ENCODE assay signal across 8 cellular contexts in the genomic region with DNA sequence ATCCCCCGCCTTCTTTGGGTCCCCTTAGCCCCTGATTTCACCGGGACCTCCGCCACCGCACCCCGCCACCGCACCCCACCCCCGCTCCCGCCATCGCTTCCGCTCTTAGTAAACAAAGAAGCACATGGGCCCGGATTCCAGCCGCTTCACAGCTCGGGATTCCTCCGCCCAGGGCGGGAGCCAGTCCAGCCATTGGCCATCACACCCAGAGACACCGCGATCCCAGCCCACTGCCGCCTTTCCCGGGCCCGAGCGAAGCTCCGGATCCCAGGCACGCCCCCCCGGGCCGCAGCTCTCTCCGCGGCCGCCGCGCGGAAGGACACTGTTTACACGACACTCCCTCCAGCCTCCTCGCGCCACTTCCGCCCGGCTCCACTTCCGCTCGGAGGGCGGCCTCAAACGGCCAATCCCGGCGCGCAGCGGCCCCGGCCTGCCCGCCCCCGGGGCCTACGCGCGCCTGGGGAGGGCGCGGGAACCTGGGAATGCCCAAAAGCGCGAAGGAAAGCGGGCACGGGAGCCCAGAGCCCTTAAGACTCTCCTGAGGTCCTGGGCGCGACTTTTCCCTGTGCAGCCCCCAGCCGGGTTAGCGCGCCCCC. TPM values are rescaled to one million over a fixed set of nuclear protein-coding genes. Genes with fewer than 3 reads are reported as not detected.
DNase-seq lines count a peak whose midpoint lies in the region; TF ChIP-seq lines count a peak whose summit lies in the region.

No MANE protein-coding gene starts in this region.

- H3K27me3 Mint-ChIP-seq in nephron (ENCODE audit: low read depth) = no peaks in the 10 kb centered on the region

- H3K36me3 Mint-ChIP-seq in nephron (ENCODE audit: low read depth) = peaks cover 55% of the 10 kb centered on the region

- peak overlapping the region; percentile 97 to 99 (median 98) for H3K27ac Mint-ChIP-seq in nephron

- peak overlapping the region; percentile 64 for H3K4me3 ChIP-seq in LNCaP clone FGC (ENCODE audit: low read depth, low read length)
- peak overlapping the region; percentile 73 for H3K4me3 ChIP-seq in fibroblast of the aortic adventitia (ENCODE audit: low read depth, low read length)

- DNase-seq in Daoy (ENCODE audit: low read depth) (peak; percentile 99), H4 (ENCODE audit: low spot score) (peak; percentile 95), LNCaP clone FGC (ENCODE audit: low read depth) (peak; percentile 97), RWPE1 (ENCODE audit: low spot score) (peak; percentile 93), fibroblast of the aortic adventitia (ENCODE audit: low read depth) (peak; percentile 97)
- peak; percentile 83 for DNase-seq in activated effector memory CD4-positive, alpha-beta T cell treated with Interleukin-2 at 50 U/mL for 16 hours
- peak; percentile 80 to 97 (median 95) for DNase-seq in stimulated activated naive CD4-positive, alpha-beta T cell (lab: John Stamatoyannopoulos, UW)

- peaks cover 25% of the 10 kb centered on the region for H3K4me1 Mint-ChIP-seq in nephron

- H3K4me3 Mint-ChIP-seq in nephron = peak overlapping the region; percentile 93 to 98 (median 95)

- TF ChIP-seq CTCF in LNCaP clone FGC (IDR thresholded peaks at IDR 0.05; ENCODE audit: control insufficient read depth, extremely low read depth, insufficient read depth) (no peak), RWPE1 (conservative IDR thresholded peaks at IDR 0.05; ENCODE audit: low read depth) (no peak), fibroblast of the aortic adventitia (IDR thresholded peaks at IDR 0.05; ENCODE audit: insufficient read depth, low read length) (no peak), nephron (IDR thresholded peaks at IDR 0.05; ENCODE audit: unreplicated experiment in 3 of 3) (no peak)

- H3K9me3 Mint-ChIP-seq in nephron = no peaks in the 10 kb centered on the region

- POLR2A ChIA-PET in RWPE1 (lab: Yijun Ruan, JAX; ENCODE audit: low non-redundant PET) = interaction anchor here (0.6 to 1.5 kb wide), 6 partner anchors 10 to 181 kb away, joined by 3 to 8 read pairs (median 4); a partner anchor contains a TSS

- CTCF ChIA-PET in RWPE1 (lab: Yijun Ruan, JAX) = interaction anchor here (0.6 kb wide), 1 partner anchor 32 kb away, joined by 4 read pairs; no protein-coding TSS in a partner anchor

- H3K27ac ChIP-seq in RWPE1 = peak overlapping the region; percentile 98

RNA-seq across cellular contexts. Expression of a gene that starts 0.7 kb away (rescaled TPM):
- total RNA-seq in Daoy (2014; rRNA removed; shearing (Covaris generic)) = 469 and 539 TPM in 2 replicates
- 258 and 299 TPM in 2 replicates for total RNA-seq in H4 (2014; rRNA removed; shearing (Covaris generic))
- 13.1 and 97.7 TPM in 2 replicates for total RNA-seq in fibroblast of the aortic adventitia (ENCODE audit: low replicate concordance)

RNA-seq across cellular contexts. Expression of a gene that starts 0.9 kb away (rescaled TPM):
- total RNA-seq in Daoy (2014; rRNA removed; shearing (Covaris generic)) = 68.9 and 80.6 TPM in 2 replicates
- total RNA-seq in H4 (2014; rRNA removed; shearing (Covaris generic)) = 20.0 and 29.6 TPM in 2 replicates
- total RNA-seq in fibroblast of the aortic adventitia (ENCODE audit: low replicate concordance) = 17.6 and 18.2 TPM in 2 replicates

RNA-seq across cellular contexts. Expression of a gene that starts 11.7 kb away (rescaled TPM):
- total RNA-seq in Daoy (2014; rRNA removed; shearing (Covaris generic)) = 87.6 and 127 TPM in 2 replicates
- total RNA-seq in H4 (2014; rRNA removed; shearing (Covaris generic)) = 76.6 and 95.4 TPM in 2 replicates
- total RNA-seq in fibroblast of the aortic adventitia (ENCODE audit: low replicate concordance) = 27.1 and 83.7 TPM in 2 replicates

RNA-seq across cellular contexts. Expression of a gene that starts 18.6 kb away (rescaled TPM):
- 47.3 and 58.6 TPM in 2 replicates for total RNA-seq in Daoy (2014; rRNA removed; shearing (Covaris generic))
- total RNA-seq in H4 (2014; rRNA removed; shearing (Covaris generic)) = 44.0 and 62.1 TPM in 2 replicates
- total RNA-seq in fibroblast of the aortic adventitia (ENCODE audit: low replicate concordance) = 38.6 and 42.7 TPM in 2 replicates

RNA-seq across cellular contexts. Expression of a gene that starts 18.9 kb away (rescaled TPM):
- total RNA-seq in Daoy (2014; rRNA removed; shearing (Covaris generic)) = 11.8 and 16.0 TPM in 2 replicates
- 31.9 and 33.1 TPM in 2 replicates for total RNA-seq in H4 (2014; rRNA removed; shearing (Covaris generic))
- 25.4 and 54.5 TPM in 2 replicates for total RNA-seq in fibroblast of the aortic adventitia (ENCODE audit: low replicate concordance)

Comparison
In these comparisons a context has a peak if more than half of its experiments do, and no peak if none do; other contexts are left out.
1. Peak in every context shown above with its lines: DNase-seq, H3K4me3 ChIP-seq and H3K27ac ChIP-seq.